1 cellular context compared by ENCODE assay signal in the genomic region with DNA sequence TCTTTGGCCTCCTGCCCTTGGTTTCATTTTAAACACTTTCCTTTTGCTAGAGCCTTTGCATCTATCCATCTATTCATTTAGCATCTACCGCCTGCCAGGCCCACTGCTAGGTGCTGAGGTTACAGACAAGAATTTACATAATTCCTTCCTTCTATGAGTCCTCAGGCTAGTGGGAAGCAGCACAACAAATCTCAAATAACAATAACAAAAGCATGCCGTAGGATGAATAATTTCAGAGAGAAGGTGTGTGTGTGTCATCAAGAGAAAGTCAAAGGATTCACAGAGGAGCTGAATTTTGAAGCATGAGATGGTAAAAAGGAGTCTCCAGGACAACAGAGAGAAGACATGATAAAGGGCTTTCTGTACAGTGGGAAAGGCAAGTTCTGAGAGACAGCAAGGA.
TF ChIP-seq lines count a peak whose summit lies in the region.

No MANE protein-coding gene starts in this region.

TF ChIP-seq in HEK293, 187 proteins besides CTCF, POLR2A, EP300 and RAD21:
- no peak for TF ChIP-seq ZNF23 (tag by site-specific recombination; IDR thresholded peaks at IDR 0.05; ENCODE audit: borderline replicate concordance)
- TF ChIP-seq REPIN1 (tag by site-specific recombination; IDR thresholded peaks at IDR 0.05; ENCODE audit: low read depth), result no peak
- TF ChIP-seq PRDM1 (tag by site-specific recombination; IDR thresholded peaks at IDR 0.05), result 0 out of 2 replicates have a peak, but pooled peaks have one; percentile 24
- TF ChIP-seq, protein P1, sequence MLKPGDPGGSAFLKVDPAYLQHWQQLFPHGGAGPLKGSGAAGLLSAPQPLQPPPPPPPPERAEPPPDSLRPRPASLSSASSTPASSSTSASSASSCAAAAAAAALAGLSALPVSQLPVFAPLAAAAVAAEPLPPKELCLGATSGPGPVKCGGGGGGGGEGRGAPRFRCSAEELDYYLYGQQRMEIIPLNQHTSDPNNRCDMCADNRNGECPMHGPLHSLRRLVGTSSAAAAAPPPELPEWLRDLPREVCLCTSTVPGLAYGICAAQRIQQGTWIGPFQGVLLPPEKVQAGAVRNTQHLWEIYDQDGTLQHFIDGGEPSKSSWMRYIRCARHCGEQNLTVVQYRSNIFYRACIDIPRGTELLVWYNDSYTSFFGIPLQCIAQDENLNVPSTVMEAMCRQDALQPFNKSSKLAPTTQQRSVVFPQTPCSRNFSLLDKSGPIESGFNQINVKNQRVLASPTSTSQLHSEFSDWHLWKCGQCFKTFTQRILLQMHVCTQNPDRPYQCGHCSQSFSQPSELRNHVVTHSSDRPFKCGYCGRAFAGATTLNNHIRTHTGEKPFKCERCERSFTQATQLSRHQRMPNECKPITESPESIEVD (tag by site-specific recombination; IDR thresholded peaks at IDR 0.05), result no peak
- no peak for TF ChIP-seq GLIS1 (tag by site-specific recombination; IDR thresholded peaks at IDR 0.05)
